Comparison of ENCODE assay signal across 1 cellular context in genomic region chr20:21394120-21394519, GRCh38.
TF ChIP-seq lines count a peak whose summit lies in the region.

No MANE protein-coding gene starts in this region.

TF ChIP-seq in GM23338, 12 proteins besides CTCF, POLR2A, EP300 and RAD21 (continued from another document):
- TF ChIP-seq REST (IDR thresholded peaks at IDR 0.05; ENCODE audit: unreplicated experiment) (no peak), POLR2AphosphoS5 (IDR thresholded peaks at IDR 0.05; ENCODE audit: low read depth) (no peak), NANOG (IDR thresholded peaks at IDR 0.05; ENCODE audit: borderline replicate concordance) (no peak), ZNF462 (CRISPR knock-in tag; IDR thresholded peaks at IDR 0.05) (no peak), ETS1 (IDR thresholded peaks at IDR 0.05) (no peak), EZH2phosphoT487 (IDR thresholded peaks at IDR 0.05; ENCODE audit: unreplicated experiment) (no peak), ZNF331 (CRISPR knock-in tag; IDR thresholded peaks at IDR 0.05; ENCODE audit: low read depth) (no peak), CREB1 (CRISPR knock-in tag; IDR thresholded peaks at IDR 0.05; ENCODE audit: low read depth) (no peak), EZH2 (IDR thresholded peaks at IDR 0.05; ENCODE audit: low read depth, unreplicated experiment) (no peak)
TF ChIP-seq in GM23338: peak in this region for 0.
